14 cellular contexts compared by ENCODE assay signal in genomic region chr16:12611916-12612597, GRCh38.
"Had no signal": no experiment of that assay in that cellular context is flagged by ENCODE, and none has a peak within 500 bp of the region (broad histone marks: within the 10 kb centered on the region; RNA-seq: fewer than 3 reads in every experiment).

No MANE protein-coding gene starts in this region.

- H3K27ac ChIP-seq: left ventricle myocardium inferior, neutrophil, transverse colon had no signal

- ATAC-seq: naive thymus-derived CD8-positive, alpha-beta T cell had no signal

- H3K27me3 ChIP-seq: transverse colon had no signal

- H3K36me3 ChIP-seq: left ventricle myocardium inferior, neutrophil, transverse colon had no signal

- H3K4me1 ChIP-seq: left ventricle myocardium inferior, transverse colon had no signal

- DNase-seq: activated CD4-positive, CD25-positive, alpha-beta regulatory T cell treated with anti-CD3 and anti-CD28 coated beads, Interleukin-2, amount 50 U/mL, for 72 hours; activated effector memory CD4-positive, alpha-beta T cell treated with anti-CD3 and anti-CD28 coated beads, Interleukin-2, amount 50 U/mL, for 16 hours; activated naive CD8-positive, alpha-beta T cell treated with anti-CD3 and anti-CD28 coated beads, Interleukin-2, amount 10 ng/mL, durations not matched to agents 7 days and 5 days; anterior cingulate cortex; dermis blood vessel endothelial cell; left ventricle myocardium inferior; naive thymus-derived CD8-positive, alpha-beta T cell; stimulated activated CD4-positive, alpha-beta T cell treated with anti-CD3 and anti-CD28 coated beads, Interleukin-4, amount 100 ng/mL, for 1 hour; stimulated activated naive B cell treated with anti-CD40 and anti-IgM and Interleukin-4, amounts not matched to agents 10 μg/mL and 1 μg/mL and 100 μg/mL, for 72 hours; SW 1271; T-helper 9 cell had no signal

- H3K27ac Mint-ChIP-seq: activated naive CD8-positive, alpha-beta T cell treated with anti-CD3 and anti-CD28 coated beads, Interleukin-2, amount 10 ng/mL, durations not matched to agents 7 days and 5 days; memory B cell; naive thymus-derived CD8-positive, alpha-beta T cell had no signal

- H3K4me3 ChIP-seq: left ventricle myocardium inferior, transverse colon had no signal

- H3K36me3 Mint-ChIP-seq: activated naive CD8-positive, alpha-beta T cell treated with anti-CD3 and anti-CD28 coated beads, Interleukin-2, amount 10 ng/mL, durations not matched to agents 7 days and 5 days; memory B cell; stimulated activated naive B cell treated with anti-CD40 and anti-IgM and Interleukin-4, amounts not matched to agents 10 μg/mL and 1 μg/mL and 100 μg/mL, for 72 hours had no signal

- H3K4me3 Mint-ChIP-seq: activated naive CD8-positive, alpha-beta T cell treated with anti-CD3 and anti-CD28 coated beads, Interleukin-2, amount 10 ng/mL, durations not matched to agents 7 days and 5 days; memory B cell; naive thymus-derived CD8-positive, alpha-beta T cell; stimulated activated naive B cell treated with anti-CD40 and anti-IgM and Interleukin-4, amounts not matched to agents 10 μg/mL and 1 μg/mL and 100 μg/mL, for 72 hours had no signal

- H3K9me3 ChIP-seq: neutrophil, transverse colon had no signal
